In the genomic region with DNA sequence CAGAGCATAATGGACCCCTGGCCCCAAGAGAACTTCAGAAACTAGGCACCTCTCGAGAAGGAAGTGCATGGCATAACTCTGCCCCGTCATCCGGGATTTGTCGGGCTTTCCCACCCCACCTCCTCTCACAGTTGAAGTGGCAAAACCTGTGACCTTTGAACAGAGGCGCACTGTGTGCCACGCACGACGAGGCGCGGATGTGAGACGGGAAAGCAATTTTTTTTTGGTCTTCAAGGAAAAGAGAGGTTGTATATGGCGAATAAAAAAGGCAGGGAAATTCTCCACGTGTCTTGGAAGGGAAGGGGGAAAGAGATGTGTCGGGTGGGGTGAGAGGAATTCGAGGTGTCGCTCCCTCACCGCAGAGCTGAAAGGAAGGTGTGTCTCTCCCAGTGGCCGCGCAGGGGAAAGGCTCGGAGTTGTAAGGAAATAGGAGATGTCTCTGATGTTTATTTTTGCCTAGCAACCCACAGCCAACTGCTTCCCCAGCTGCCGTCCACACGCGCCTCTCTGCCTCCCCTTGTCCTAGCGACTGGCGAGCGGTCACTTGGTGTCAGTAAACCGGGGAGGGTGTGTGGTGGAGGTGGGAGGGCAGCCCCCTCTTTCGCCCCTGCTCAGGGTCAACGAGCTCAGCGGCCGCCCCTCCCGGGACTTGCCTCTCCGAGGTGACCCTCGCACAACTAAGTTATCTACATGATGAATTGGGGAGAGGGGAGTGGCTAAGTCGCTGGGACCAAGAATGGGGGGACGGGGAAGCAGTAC, we compare ENCODE assay signal across 8 cellular contexts. TPM values are rescaled to one million over a fixed set of nuclear protein-coding genes. Genes with fewer than 3 reads are reported as not detected.
A peak's percentile ranks its signal among the peaks of the same experiment; 100 is the strongest.
DNase-seq lines count a peak whose midpoint lies in the region; ATAC-seq and TF ChIP-seq lines count a peak whose summit lies in the region.

No MANE protein-coding gene starts in this region.

- peak; percentile 15 to 26 (median 17) for TF ChIP-seq CTCF in ascending aorta (IDR thresholded peaks at IDR 0.05)
- peak in 2 of 3 donors; percentile 30 to 48 for TF ChIP-seq CTCF in ovary (IDR thresholded peaks at IDR 0.05)

- H3K4me1 ChIP-seq in ascending aorta (peaks cover 0 to 2% of the 10 kb centered on the region in 2 donors), ovary (ENCODE audit: insufficient read depth) (peaks cover 8% of the 10 kb centered on the region)

- WGBS in ovary, 3 donors: 13 to 21% (median 20%) methylated on average over 36 of the region's 36 CpGs

- TF ChIP-seq POLR2A in ovary (IDR thresholded peaks at IDR 0.05): no peak

- peak overlapping the region; percentile 74 for H3K9ac ChIP-seq in SK-N-MC (ENCODE audit: insufficient read length)

- H3K36me3 ChIP-seq in SK-N-MC (ENCODE audit: insufficient read depth, low read length) (0 out of 2 replicates have a peak, but pooled peaks cover 7% of the 10 kb centered on the region), ascending aorta (no peaks in the 10 kb centered on the region), ovary (no peaks in the 10 kb centered on the region)

- intact Hi-C loops in ascending aorta (cut with DNase I): loop anchor here (2.0 to 10.0 kb wide), 9 partner anchors 35 to 380 kb away; partner anchors contain the start of gene CAND1
- intact Hi-C loops in left cardiac atrium (cut with DNase I): loop anchor here in 1 of 2 donors (5.0 kb wide), 1 partner anchor 295 kb away; no protein-coding TSS in a partner anchor
- intact Hi-C loops in ovary (cut with DNase I): loop anchor here in 2 of 4 donors (5.0 to 10.0 kb wide), 2 partner anchors 190 to 383 kb away; partner anchors contain the start of gene CAND1 (in 1 of the 2)

- H3K27me3 ChIP-seq in ascending aorta: no peaks in the 10 kb centered on the region
- no peaks in the 10 kb centered on the region for H3K27me3 ChIP-seq in ovary

- H3K4me3 ChIP-seq in SK-N-MC (peak overlapping the region; percentile 86), ascending aorta (peak overlapping the region; percentile 99 to 100), ovary (peak overlapping the region; percentile 84)

- H3K9me3 ChIP-seq in SK-N-MC (ENCODE audit: low read depth, low read length) (no peaks in the 10 kb centered on the region), ascending aorta (no peaks in the 10 kb centered on the region), ovary (no peaks in the 10 kb centered on the region)

- DNase-seq in COR-L47 (lab: John Stamatoyannopoulos, UW) (peak; percentile 81), NCI-H1092 (lab: John Stamatoyannopoulos, UW) (peak; percentile 61), SK-N-MC (ENCODE audit: low read depth, low spot score) (no peak), ascending aorta (ENCODE audit: low spot score in 2 of 2) (peak; percentile 37 to 84), left cardiac atrium (peak; percentile 81), ovary (peak; percentile 71 to 81 (median 74)), NK-92 (lab: John Stamatoyannopoulos, UW; ENCODE audit: unreplicated experiment) (no peak)

- ATAC-seq in GM21717 (IDR thresholded peaks at IDR 0.05; ENCODE audit: unreplicated experiment) (peak; percentile 6), left cardiac atrium (peak; percentile 62 to 79)

- no peak overlapping the region for H3K27ac ChIP-seq in SK-N-MC
- H3K27ac ChIP-seq in ascending aorta: peak overlapping the region; percentile 71 to 97
- peak overlapping the region in 1 of 2 donors; percentile 90 for H3K27ac ChIP-seq in ovary

- TF ChIP-seq EP300 in ovary (IDR thresholded peaks at IDR 0.05): no peak

RNA-seq across cellular contexts. Expression of gene DYRK2, which starts 0.8 kb away (rescaled TPM):
- total RNA-seq in ascending aorta: 40.1 TPM
- 10 to 100 TPM; 61.7 to 67.4 TPM for total RNA-seq in left cardiac atrium
- 10 to 100 TPM; 10.1 to 23.6 (median 20.2) TPM for total RNA-seq in ovary
- 10 to 100 TPM in 1 of 2 donors, 1 to 10 TPM in 1; 7.4 to 15.4 TPM for polyA plus RNA-seq in ovary

Comparison
In these comparisons a context has a peak if more than half of its experiments do, and no peak if none do; other contexts are left out.
1. DNase-seq: peak in COR-L47 (single experiment), NCI-H1092 (single experiment), ascending aorta (2 of 2), left cardiac atrium (single experiment) and ovary (5 of 5); none in SK-N-MC (single experiment) and NK-92 (single experiment).
2. Peak in every context shown above with its lines, with median percentiles within 50 percentile points of each other: H3K4me3 ChIP-seq.